ENCODE assay signal across 20 cellular contexts in genomic region chr16:22638393-22639206, GRCh38.
DNase-seq lines count a peak whose midpoint lies in the region; ATAC-seq and TF ChIP-seq lines count a peak whose summit lies in the region.
"Had no signal": no experiment of that assay in that cellular context is flagged by ENCODE, and none has a peak within 500 bp of the region (broad histone marks: within the 10 kb centered on the region; RNA-seq: fewer than 3 reads in every experiment).

No MANE protein-coding gene starts in this region.

- peaks cover 3% of the 10 kb centered on the region for H3K9me3 ChIP-seq in adipocyte (ENCODE audit: control insufficient read depth, low read length)
- peaks cover 0 to 6% of the 10 kb centered on the region in 2 donors for H3K9me3 ChIP-seq in left lung
- peaks cover 0 to 13% (median 3%) of the 10 kb centered on the region in 4 donors for H3K9me3 ChIP-seq in stomach
- H3K9me3 ChIP-seq: vagina had no signal

- DNase-seq in Daoy (ENCODE audit: low read depth) (peak; percentile 57), M059J (ENCODE audit: low read depth) (peak; percentile 65), adipocyte (ENCODE audit: low read depth) (no peak), left lung (no peak), NCI-H2171 (lab: John Stamatoyannopoulos, UW) (no peak), NCI-H1417 (lab: John Stamatoyannopoulos, UW) (no peak), stomach (no peak)
- DNase-seq: activated CD4-positive, CD25-positive, alpha-beta regulatory T cell; activated naive CD8-positive, alpha-beta T cell treated with anti-CD3 and anti-CD28 coated beads, Interleukin-2, amount 10 ng/mL, durations not matched to agents 7 days and 5 days; activated T-cell treated with anti-CD3 and anti-CD28 coated beads for 4 hours; GF-D8; NCI-H2081; NCI-H748 treated with DMSO at 0.1 percent for 48 hours; sigmoid colon; stimulated activated CD4-positive, alpha-beta T cell treated with anti-CD3 and anti-CD28 coated beads, Interleukin-4, amount 100 ng/mL, for 4 hours; stimulated activated naive B cell treated with anti-CD40 and anti-IgM and Interleukin-4, amounts not matched to agents 10 μg/mL and 1 μg/mL and 100 μg/mL, for 72 hours had no signal

- H3K4me1 ChIP-seq in adipocyte (ENCODE audit: control insufficient read depth, insufficient read depth, low read length) (peaks cover 26% of the 10 kb centered on the region), left lung (no peaks in the 10 kb centered on the region), stomach (no peaks in the 10 kb centered on the region)
- H3K4me1 ChIP-seq: sigmoid colon, vagina had no signal

- WGBS in stomach, 5 donors = 77 to 81% (median 77%) methylated on average over 8 of the region's 8 CpGs

- no peak for TF ChIP-seq EP300 in stomach (IDR thresholded peaks at IDR 0.05)

- TF ChIP-seq POLR2A in stomach (IDR thresholded peaks at IDR 0.05) = no peak

- H3K4me3 ChIP-seq in adipocyte (ENCODE audit: low read length) = no peak overlapping the region
- no peak overlapping the region for H3K4me3 ChIP-seq in left lung
- no peak overlapping the region for H3K4me3 ChIP-seq in stomach
- H3K4me3 ChIP-seq: sigmoid colon, SK-N-MC, vagina had no signal

- TF ChIP-seq CTCF in left lung (IDR thresholded peaks at IDR 0.05) = no peak
- no peak for TF ChIP-seq CTCF in stomach (IDR thresholded peaks at IDR 0.05)

- H3K36me3 ChIP-seq in adipocyte (ENCODE audit: control insufficient read depth, insufficient read depth, low read length, severe bottlenecking) = no peaks in the 10 kb centered on the region
- H3K36me3 ChIP-seq in left lung = no peaks in the 10 kb centered on the region
- no peaks in the 10 kb centered on the region for H3K36me3 ChIP-seq in stomach
- H3K36me3 ChIP-seq: sigmoid colon, vagina had no signal

- peak; percentile 39 for ATAC-seq in left lung
- no peak for ATAC-seq in GM21737 (IDR thresholded peaks at IDR 0.05; ENCODE audit: unreplicated experiment)
- ATAC-seq: stimulated activated naive B cell treated with anti-CD40 and anti-IgM and Interleukin-4, amounts not matched to agents 10 μg/mL and 1 μg/mL and 100 μg/mL, for 72 hours had no signal

- intact Hi-C loops in left lung (cut with DNase I) (no loop called here), stomach (cut with DNase I; ENCODE audit: low total_unique reads) (no loop called here)

- H3K9ac ChIP-seq in adipocyte (ENCODE audit: low read length) = peak overlapping the region; percentile 24

- H3K27me3 ChIP-seq in adipocyte (replicated peaks; ENCODE audit: control insufficient read depth, insufficient read depth, low read length) (peaks cover 14% of the 10 kb centered on the region), left lung (peaks cover 0 to 46% of the 10 kb centered on the region in 2 donors), stomach (peaks cover 0 to 83% (median 33%) of the 10 kb centered on the region in 3 donors)
- H3K27me3 ChIP-seq: vagina had no signal

- H3K27ac ChIP-seq in left lung (no peak overlapping the region), stomach (no peak overlapping the region)
- H3K27ac ChIP-seq: C4-2B, sigmoid colon, SK-N-MC, vagina had no signal

Comparison
In these comparisons a context has a peak if more than half of its experiments do, and no peak if none do; other contexts are left out.
1. DNase-seq: peak in Daoy (single experiment) and M059J (single experiment); none in adipocyte (single experiment), left lung (0 of 2), NCI-H2171 (single experiment), NCI-H1417 (0 of 3) and stomach (single experiment).